Comparison of ENCODE assay signal across 9 cellular contexts in the genomic region with DNA sequence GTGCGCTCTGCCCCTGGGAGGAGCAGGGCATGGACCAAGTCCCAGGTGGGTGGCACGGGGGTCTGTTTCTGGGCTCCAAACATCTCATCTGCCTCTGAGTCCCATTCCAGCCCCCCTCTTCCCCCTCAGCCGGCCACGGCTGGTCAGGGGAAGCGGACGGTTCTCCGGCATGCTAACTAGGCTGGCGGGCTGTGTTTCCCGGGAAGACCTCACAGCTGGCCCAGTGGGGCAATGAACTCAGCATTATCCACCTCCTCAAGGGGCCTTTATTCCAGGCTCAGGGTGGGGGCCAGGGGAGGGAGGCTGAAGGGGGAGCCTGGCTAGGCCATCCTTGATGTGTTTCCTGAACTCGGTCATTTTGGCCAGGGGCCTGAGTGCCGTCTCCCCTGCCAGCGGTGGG. TPM values are rescaled to one million over a fixed set of nuclear protein-coding genes. Genes with fewer than 3 reads are reported as not detected.
DNase-seq lines count a peak whose midpoint lies in the region; ATAC-seq and TF ChIP-seq lines count a peak whose summit lies in the region.
"Had no signal": no experiment of that assay in that cellular context is flagged by ENCODE, and none has a peak within 500 bp of the region (broad histone marks: within the 10 kb centered on the region; RNA-seq: fewer than 3 reads in every experiment).

No MANE protein-coding gene starts in this region.

- no peak overlapping the region for H2AFZ ChIP-seq in MM.1S (ENCODE audit: low read length)

- ATAC-seq in Right ventricle myocardium inferior (peak; percentile 66), omental fat pad (ENCODE audit: low FRiP score) (peak; percentile 11)

- no peak for TF ChIP-seq CTCF in left ventricle myocardium inferior (IDR thresholded peaks at IDR 0.05; ENCODE audit: borderline replicate concordance)
- no peak for TF ChIP-seq CTCF in omental fat pad (IDR thresholded peaks at IDR 0.05)
- TF ChIP-seq CTCF in MM.1S (IDR thresholded peaks at IDR 0.05; ENCODE audit: low read length), result no peak

- no peaks in the 10 kb centered on the region for H3K79me2 ChIP-seq in MM.1S (ENCODE audit: low read length)

- H3K9ac ChIP-seq in MM.1S (ENCODE audit: low read length), result no peak overlapping the region

- H3F3A ChIP-seq in MM.1S (ENCODE audit: insufficient read depth, low read length), result no peaks in the 10 kb centered on the region

- H3K4me1 Mint-ChIP-seq in activated CD4-positive, alpha-beta T cell treated with anti-CD3 and anti-CD28 coated beads, Interleukin-2, amount 10 ng/mL, durations not matched to agents 7 days and 5 days, result no peaks in the 10 kb centered on the region

- intact Hi-C loops in Right ventricle myocardium inferior (cut with DNase I) (no loop called here), cardiac septum (cut with DNase I) (no loop called here), left ventricle myocardium inferior (cut with micrococcal nuclease) (no loop called here)

- no peak overlapping the region for H3K4me3 Mint-ChIP-seq in activated CD4-positive, alpha-beta T cell treated with anti-CD3 and anti-CD28 coated beads, Interleukin-2, amount 10 ng/mL, durations not matched to agents 7 days and 5 days
- H3K4me3 Mint-ChIP-seq: activated naive CD4-positive, alpha-beta T cell treated with anti-CD3 and anti-CD28 coated beads for 36 hours had no signal

- H3K27ac ChIP-seq in left ventricle myocardium inferior (replicated peaks), result peak overlapping the region; percentile 99
- no peak overlapping the region for H3K27ac ChIP-seq in MM.1S (ENCODE audit: low read length)

- H3K27me3 Mint-ChIP-seq in activated CD4-positive, alpha-beta T cell treated with anti-CD3 and anti-CD28 coated beads, Interleukin-2, amount 10 ng/mL, durations not matched to agents 7 days and 5 days, result peaks cover 12% of the 10 kb centered on the region

- H3K36me3 ChIP-seq in left ventricle myocardium inferior (peaks cover 18% of the 10 kb centered on the region), MM.1S (replicated peaks; ENCODE audit: insufficient read depth, low read length) (no peaks in the 10 kb centered on the region)

- H3K9me3 ChIP-seq in left ventricle myocardium inferior (replicated peaks), result no peaks in the 10 kb centered on the region
- H3K9me3 ChIP-seq in MM.1S (replicated peaks; ENCODE audit: insufficient read depth, low read length), result no peaks in the 10 kb centered on the region

- H3K4me3 ChIP-seq in left ventricle myocardium inferior (peak overlapping the region; percentile 91), MM.1S (ENCODE audit: low read length) (no peak overlapping the region)

- CTCF ChIA-PET in activated CD4-positive, alpha-beta T cell treated with anti-CD3 and anti-CD28 coated beads, Interleukin-2, amount 10 ng/mL, durations not matched to agents 7 days and 5 days (lab: Charles Lee), result no interaction called here

- no peaks in the 10 kb centered on the region for H3K9me3 Mint-ChIP-seq in activated CD4-positive, alpha-beta T cell treated with anti-CD3 and anti-CD28 coated beads, Interleukin-2, amount 10 ng/mL, durations not matched to agents 7 days and 5 days
- H3K9me3 Mint-ChIP-seq: activated naive CD4-positive, alpha-beta T cell treated with anti-CD3 and anti-CD28 coated beads for 36 hours had no signal

- POLR2A ChIA-PET in activated CD4-positive, alpha-beta T cell treated with anti-CD3 and anti-CD28 coated beads, Interleukin-2, amount 10 ng/mL, durations not matched to agents 7 days and 5 days (lab: Charles Lee), result no interaction called here

- no peaks in the 10 kb centered on the region for H3K36me3 Mint-ChIP-seq in activated CD4-positive, alpha-beta T cell treated with anti-CD3 and anti-CD28 coated beads, Interleukin-2, amount 10 ng/mL, durations not matched to agents 7 days and 5 days (ENCODE audit: low read depth)

- H3K27me3 ChIP-seq in left ventricle myocardium inferior (ENCODE audit: low read depth) (no peaks in the 10 kb centered on the region), MM.1S (replicated peaks; ENCODE audit: insufficient read depth, low read length) (peaks cover 20% of the 10 kb centered on the region)

- H3K4me1 ChIP-seq in left ventricle myocardium inferior (peaks cover 100% of the 10 kb centered on the region), MM.1S (ENCODE audit: low read length) (0 out of 2 replicates have a peak, but pooled peaks cover 2% of the 10 kb centered on the region)

- no peak for DNase-seq in Right ventricle myocardium inferior (ENCODE audit: missing footprints)
- DNase-seq in cardiac septum (ENCODE audit: low spot score), result no peak
- DNase-seq in left ventricle myocardium inferior, result peak; percentile 81
- no peak for DNase-seq in omental fat pad (ENCODE audit: low spot score)
- DNase-seq in MM.1S, result no peak
- DNase-seq in OCI-M2 (lab: John Stamatoyannopoulos, UW; ENCODE audit: unreplicated experiment), result no peak
- no peak for DNase-seq in cerebellar cortex (ENCODE audit: low spot score)
- DNase-seq in activated CD4-positive, alpha-beta T cell treated with anti-CD3 and anti-CD28 coated beads, Interleukin-2, amount 10 ng/mL, durations not matched to agents 7 days and 5 days, result no peak
- DNase-seq: activated naive CD4-positive, alpha-beta T cell treated with anti-CD3 and anti-CD28 coated beads for 36 hours had no signal

- no peaks in the 10 kb centered on the region for H4K20me1 ChIP-seq in MM.1S (ENCODE audit: insufficient read depth, low read length)

- H3K9me2 ChIP-seq in MM.1S (replicated peaks; ENCODE audit: insufficient read depth, low read length), result no peaks in the 10 kb centered on the region

- H3K27ac Mint-ChIP-seq in activated CD4-positive, alpha-beta T cell treated with anti-CD3 and anti-CD28 coated beads, Interleukin-2, amount 10 ng/mL, durations not matched to agents 7 days and 5 days, result no peak overlapping the region
- H3K27ac Mint-ChIP-seq: activated naive CD4-positive, alpha-beta T cell treated with anti-CD3 and anti-CD28 coated beads for 36 hours had no signal

- no peak overlapping the region for H3K4me2 ChIP-seq in MM.1S (ENCODE audit: low read depth, low read length)

RNA-seq across cellular contexts. Expression of a gene that starts 7.7 kb away (rescaled TPM):
- total RNA-seq in Right ventricle myocardium inferior, result 143 TPM
- total RNA-seq in cardiac septum, result 103 TPM
- 61.0 TPM for total RNA-seq in left ventricle myocardium inferior
- 100 to 1,000 TPM; 312 to 592 (median 571) TPM for total RNA-seq in omental fat pad
- total RNA-seq in activated CD4-positive, alpha-beta T cell treated with anti-CD3 and anti-CD28 coated beads, Interleukin-2, amount 10 ng/mL, durations not matched to agents 7 days and 5 days, result under 1 TPM; 0.94 TPM

RNA-seq across cellular contexts. Expression of a gene that starts 11.5 kb away (rescaled TPM):
- total RNA-seq in Right ventricle myocardium inferior (not detected), cardiac septum (not detected), left ventricle myocardium inferior (not detected), omental fat pad (not detected)
- total RNA-seq in activated CD4-positive, alpha-beta T cell treated with anti-CD3 and anti-CD28 coated beads, Interleukin-2, amount 10 ng/mL, durations not matched to agents 7 days and 5 days, result not detected
- total RNA-seq: activated naive CD4-positive, alpha-beta T cell treated with anti-CD3 and anti-CD28 coated beads for 36 hours had no signal

RNA-seq across cellular contexts. Expression of a gene that starts 24.8 kb away (rescaled TPM):
- total RNA-seq in Right ventricle myocardium inferior, result 58.3 TPM
- 42.1 TPM for total RNA-seq in cardiac septum
- total RNA-seq in left ventricle myocardium inferior, result 46.2 TPM
- 100 to 1,000 TPM; 112 to 234 (median 124) TPM for total RNA-seq in omental fat pad
- 100 to 1,000 TPM; 239 to 242 TPM for total RNA-seq in activated CD4-positive, alpha-beta T cell treated with anti-CD3 and anti-CD28 coated beads, Interleukin-2, amount 10 ng/mL, durations not matched to agents 7 days and 5 days

RNA-seq across cellular contexts. Expression of a gene that starts 47.0 kb away (rescaled TPM):
- total RNA-seq in Right ventricle myocardium inferior, result 9.8 TPM
- 37.9 TPM for total RNA-seq in cardiac septum
- total RNA-seq in left ventricle myocardium inferior, result 10.1 TPM
- total RNA-seq in omental fat pad, result 10 to 100 TPM; 15.1 to 24.7 (median 18.1) TPM
- 1 to 10 TPM; 5.5 to 6.8 TPM for total RNA-seq in activated CD4-positive, alpha-beta T cell treated with anti-CD3 and anti-CD28 coated beads, Interleukin-2, amount 10 ng/mL, durations not matched to agents 7 days and 5 days

RNA-seq across cellular contexts. Expression of a gene that starts 57.3 kb away (rescaled TPM):
- total RNA-seq in Right ventricle myocardium inferior (3.3 TPM), cardiac septum (2.4 TPM), left ventricle myocardium inferior (3.3 TPM), omental fat pad (1 to 10 TPM; 4.6 to 9.8 (median 5.9) TPM)
- 10 to 100 TPM; 50.2 to 54.3 TPM for total RNA-seq in activated CD4-positive, alpha-beta T cell treated with anti-CD3 and anti-CD28 coated beads, Interleukin-2, amount 10 ng/mL, durations not matched to agents 7 days and 5 days

Comparison
In these comparisons a context has a peak if more than half of its experiments do, and no peak if none do; other contexts are left out.
1. RNA of a gene that starts 7.7 kb away (total RNA-seq): 312 to 592 TPM in omental fat pad, 143 TPM in Right ventricle myocardium inferior (single experiment), 103 TPM in cardiac septum (single experiment) and 61.0 TPM in left ventricle myocardium inferior (single experiment); 0.94 TPM in activated CD4-positive, alpha-beta T cell treated with anti-CD3 and anti-CD28 coated beads, Interleukin-2, amount 10 ng/mL, durations not matched to agents 7 days and 5 days; every median in the first group is over 10 times any median in the second.